Comparison of ENCODE assay signal across 9 cellular contexts in genomic region chr1:212062832-212063438, GRCh38. TPM values are rescaled to one million over a fixed set of nuclear protein-coding genes. Genes with fewer than 3 reads are reported as not detected.
A peak's percentile ranks its signal among the peaks of the same experiment; 100 is the strongest.
DNase-seq lines count a peak whose midpoint lies in the region; ATAC-seq and TF ChIP-seq lines count a peak whose summit lies in the region.
"Had no signal": no experiment of that assay in that cellular context is flagged by ENCODE, and none has a peak within 500 bp of the region (broad histone marks: within the 10 kb centered on the region; RNA-seq: fewer than 3 reads in every experiment).

No MANE protein-coding gene starts in this region.

- H3K4me2 ChIP-seq in smooth muscle cell, result no peak overlapping the region
- H3K4me2 ChIP-seq: BLaER1 treated with 17β-estradiol and CSF1 and Interleukin-3, amounts not matched to agents 10 nM and 100 nM had no signal

- H3K79me2 ChIP-seq in smooth muscle cell (ENCODE audit: low read depth), result no peaks in the 10 kb centered on the region

- H3K9me3 ChIP-seq in left ventricle myocardium inferior (replicated peaks), result peaks cover 2% of the 10 kb centered on the region
- H3K9me3 ChIP-seq in smooth muscle cell (replicated peaks; ENCODE audit: low read depth), result no peaks in the 10 kb centered on the region

- POLR2A ChIA-PET in activated B cell treated with CpG ODN at 0.5 μM for 24 hours (lab: Charles Lee), result interaction anchor here (0.7 to 1.9 kb wide), 3 partner anchors 223 to 392 kb away, joined by 3 to 7 read pairs (median 4); partner anchors contain the start of gene PPP2R5A

- H3K36me3 ChIP-seq in left ventricle myocardium inferior (no peaks in the 10 kb centered on the region), smooth muscle cell (ENCODE audit: low read depth) (no peaks in the 10 kb centered on the region)

- intact Hi-C loops in activated B cell treated with CpG ODN at 0.5 μM for 24 hours (cut with micrococcal nuclease) (loop anchor here (1.0 to 10.0 kb wide), 5 partner anchors 228 to 722 kb away; no protein-coding TSS in a partner anchor), left ventricle myocardium inferior (cut with micrococcal nuclease) (no loop called here)

- 90% methylated on average over 5 of the region's 5 CpGs for WGBS in smooth muscle cell (ENCODE audit: low lambda C conversion rate)

- no peak overlapping the region for H3K27ac Mint-ChIP-seq in activated B cell treated with CpG ODN at 0.5 μM for 24 hours

- H3K9ac ChIP-seq in smooth muscle cell (ENCODE audit: low read depth), result no peak overlapping the region
- H3K9ac ChIP-seq: BLaER1 treated with 17β-estradiol and CSF1 and Interleukin-3, amounts not matched to agents 10 nM and 100 nM had no signal

- no peak overlapping the region for H2AFZ ChIP-seq in smooth muscle cell (ENCODE audit: low read depth)

- H3K27me3 ChIP-seq in left ventricle myocardium inferior (ENCODE audit: low read depth) (no peaks in the 10 kb centered on the region), smooth muscle cell (ENCODE audit: low read depth) (no peaks in the 10 kb centered on the region)
- H3K27me3 ChIP-seq: BLaER1 treated with 17β-estradiol and CSF1 and Interleukin-3, amounts not matched to agents 10 nM and 100 nM had no signal

- no peaks in the 10 kb centered on the region for H3F3A ChIP-seq in smooth muscle cell (ENCODE audit: low read depth)

- H3K9me3 Mint-ChIP-seq in activated B cell treated with CpG ODN at 0.5 μM for 24 hours, result peaks cover 4% of the 10 kb centered on the region

- ATAC-seq in activated B cell treated with CpG ODN at 0.5 μM for 24 hours (ENCODE audit: low read depth), result peak; percentile 37
- ATAC-seq in HG02610 (IDR thresholded peaks at IDR 0.05; ENCODE audit: unreplicated experiment), result no peak

- DNase-seq in NCI-H1694 treated with DMSO at 0.1 percent for 48 hours (lab: John Stamatoyannopoulos, UW), result peak; percentile 1
- no peak for DNase-seq in NCI-H1694 (lab: John Stamatoyannopoulos, UW)
- peak; percentile 6 for DNase-seq in NCI-H2029 treated with DMSO at 0.1 percent for 48 hours (lab: John Stamatoyannopoulos, UW)
- no peak for DNase-seq in activated B cell treated with CpG ODN at 0.5 μM for 24 hours
- DNase-seq in left ventricle myocardium inferior, result no peak
- no peak for DNase-seq in smooth muscle cell (lab: John Stamatoyannopoulos, UW; ENCODE audit: unreplicated experiment)
- DNase-seq in activated CD4-positive, alpha-beta T cell treated with anti-CD3 and anti-CD28 coated beads, Interleukin-2, amount 50 U/mL, for 1 hour, result no peak

- H3K27me3 Mint-ChIP-seq in activated B cell treated with CpG ODN at 0.5 μM for 24 hours, result no peaks in the 10 kb centered on the region

- H3K27ac ChIP-seq in left ventricle myocardium inferior (replicated peaks) (no peak overlapping the region), smooth muscle cell (ENCODE audit: low read depth) (no peak overlapping the region)
- H3K27ac ChIP-seq: BLaER1 treated with 17β-estradiol and CSF1 and Interleukin-3, amounts not matched to agents 10 nM and 100 nM had no signal

- no peak overlapping the region for H3K4me3 ChIP-seq in left ventricle myocardium inferior
- no peak overlapping the region for H3K4me3 ChIP-seq in smooth muscle cell
- H3K4me3 ChIP-seq: BLaER1 treated with 17β-estradiol and CSF1 and Interleukin-3, amounts not matched to agents 10 nM and 100 nM had no signal

- H3K4me1 Mint-ChIP-seq in activated B cell treated with CpG ODN at 0.5 μM for 24 hours, result no peaks in the 10 kb centered on the region

- no peak overlapping the region for H3K4me3 Mint-ChIP-seq in activated B cell treated with CpG ODN at 0.5 μM for 24 hours

- H3K4me1 ChIP-seq in left ventricle myocardium inferior (no peaks in the 10 kb centered on the region), smooth muscle cell (ENCODE audit: low read depth) (no peaks in the 10 kb centered on the region)
- H3K4me1 ChIP-seq: BLaER1 treated with 17β-estradiol and CSF1 and Interleukin-3, amounts not matched to agents 10 nM and 100 nM had no signal

- TF ChIP-seq CTCF in activated B cell treated with CpG ODN at 0.5 μM for 24 hours (IDR thresholded peaks at IDR 0.05) (peak; percentile 36), left ventricle myocardium inferior (IDR thresholded peaks at IDR 0.05; ENCODE audit: borderline replicate concordance) (peak; percentile 77), smooth muscle cell (IDR thresholded peaks at IDR 0.05; ENCODE audit: borderline replicate concordance, insufficient read depth, poor library complexity, severe bottlenecking) (peak; percentile 71)

- CTCF ChIA-PET in activated B cell treated with CpG ODN at 0.5 μM for 24 hours (lab: Charles Lee), result interaction anchor here (0.7 to 4.9 kb wide), 19 partner anchors 9 to 394 kb away, joined by 3 to 99 read pairs (median 4); partner anchors contain the start of genes DTL, INTS7 and PPP2R5A

- H4K20me1 ChIP-seq in smooth muscle cell (ENCODE audit: low read depth), result no peaks in the 10 kb centered on the region

- H3K36me3 Mint-ChIP-seq in activated B cell treated with CpG ODN at 0.5 μM for 24 hours (ENCODE audit: low read depth), result peaks cover 2% of the 10 kb centered on the region

RNA-seq across cellular contexts. Expression of gene DTL, which starts 27.4 kb away (rescaled TPM):
- 4.2 and 5.0 TPM in 2 replicates for total RNA-seq in activated B cell treated with CpG ODN at 0.5 μM for 24 hours
- total RNA-seq in left ventricle myocardium inferior, result 0.30 TPM
- 8.6 and 12.7 TPM in 2 replicates for total RNA-seq in smooth muscle cell
- 7.6 and 9.7 TPM in 2 replicates for polyA plus RNA-seq in smooth muscle cell

RNA-seq across cellular contexts. Expression of gene INTS7, which starts 27.6 kb away (rescaled TPM):
- total RNA-seq in activated B cell treated with CpG ODN at 0.5 μM for 24 hours (19.1 and 19.9 TPM in 2 replicates), left ventricle myocardium inferior (9.5 TPM), smooth muscle cell (7.6 and 9.5 TPM in 2 replicates)
- polyA plus RNA-seq in smooth muscle cell, result 5.9 and 8.2 TPM in 2 replicates

Comparison
In these comparisons a context has a peak if more than half of its experiments do, and no peak if none do; other contexts are left out.
1. DNase-seq: peak in NCI-H1694 treated with DMSO at 0.1 percent for 48 hours (single experiment) and NCI-H2029 treated with DMSO at 0.1 percent for 48 hours (single experiment); none in NCI-H1694 (single experiment), activated B cell treated with CpG ODN at 0.5 μM for 24 hours (single experiment), left ventricle myocardium inferior (single experiment), smooth muscle cell (single experiment) and activated CD4-positive, alpha-beta T cell treated with anti-CD3 and anti-CD28 coated beads, Interleukin-2, amount 50 U/mL, for 1 hour (single experiment).
2. Peak in every context shown above with its lines, with median percentiles within 50 percentile points of each other: CTCF ChIP-seq.